In genomic region chr19:48765816-48766215, GRCh38 we compare ENCODE assay signal across 22 cellular contexts. TPM values are rescaled to one million over a fixed set of nuclear protein-coding genes. Genes with fewer than 3 reads are reported as not detected.
"Had no signal": no experiment of that assay in that cellular context is flagged by ENCODE, and none has a peak within 500 bp of the region (broad histone marks: within the 10 kb centered on the region; RNA-seq: fewer than 3 reads in every experiment).

No MANE protein-coding gene starts in this region.

RNA-seq across cellular contexts. Expression of gene FGF21, which starts 10.5 kb away (rescaled TPM):
- total RNA-seq: kidney, left colon, left ventricle myocardium inferior, lower leg skin, lung, mesothelial cell of epicardium, mononuclear cell, natural killer cell, osteoblast, prostate gland, right cardiac atrium, skeletal muscle tissue, smooth muscle cell, testis, thyroid gland, transverse colon, upper lobe of left lung, urinary bladder, vagina had no signal
- polyA plus RNA-seq: immature natural killer cell, lung, neural cell, pancreas, right cardiac atrium, smooth muscle cell, urinary bladder had no signal

RNA-seq across cellular contexts. Expression of gene FUT1, which starts 13.4 kb away (rescaled TPM):
- total RNA-seq: mononuclear cell had no signal
- polyA plus RNA-seq: immature natural killer cell had no signal

RNA-seq across cellular contexts. Expression of gene IZUMO1, which starts 19.1 kb away (rescaled TPM):
- total RNA-seq: left colon, lower leg skin, mononuclear cell, natural killer cell, osteoblast, transverse colon, urinary bladder had no signal
- polyA plus RNA-seq: immature natural killer cell, neural cell, smooth muscle cell, urinary bladder had no signal

RNA-seq across cellular contexts. Expression of gene RASIP1, which starts 25.4 kb away (rescaled TPM):
- total RNA-seq: natural killer cell had no signal
- polyA plus RNA-seq: neural cell had no signal
